Comparison of ENCODE assay signal across 8 cellular contexts in genomic region chr6:89082439-89082838, GRCh38. TPM values are rescaled to one million over a fixed set of nuclear protein-coding genes. Genes with fewer than 3 reads are reported as not detected.
A peak's percentile ranks its signal among the peaks of the same experiment; 100 is the strongest.
DNase-seq lines count a peak whose midpoint lies in the region; ATAC-seq and TF ChIP-seq lines count a peak whose summit lies in the region.

No MANE protein-coding gene starts in this region.

- peaks cover 19% of the 10 kb centered on the region; the same call in 1 of the 2 replicates for H3K36me3 ChIP-seq in SJCRH30
- peaks cover 0 to 3% of the 10 kb centered on the region in 2 donors for H3K36me3 ChIP-seq in esophagus (ENCODE audit: control insufficient read depth in 2 of 2, insufficient read depth in 2 of 2, low read length in 1 of 2)

- DNase-seq in activated CD4-positive, alpha-beta T cell treated with anti-CD3 and anti-CD28 coated beads, Interleukin-2, amount 10 ng/mL, durations not matched to agents 24 days and 14 days, result peak; percentile 77
- DNase-seq in activated CD4-positive, alpha-beta T cell treated with anti-CD3 and anti-CD28 coated beads for 4 hours, result no peak
- DNase-seq in SJCRH30 (peak in 1 of 2 experiments; percentile 31), osteocyte (ENCODE audit: extremely low spot score, unreplicated experiment) (no peak), GM03348 (ENCODE audit: low spot score) (no peak), UCSD-AML1 (lab: John Stamatoyannopoulos, UW; ENCODE audit: unreplicated experiment) (no peak)

- H3K27me3 ChIP-seq in SJCRH30, result no peaks in the 10 kb centered on the region
- no peaks in the 10 kb centered on the region for H3K27me3 ChIP-seq in esophagus (ENCODE audit: control insufficient read depth in 1 of 2, insufficient read depth in 2 of 2, low read length in 2 of 2)

- H3K4me3 Mint-ChIP-seq in activated CD4-positive, alpha-beta T cell treated with anti-CD3 and anti-CD28 coated beads, Interleukin-2, amount 10 ng/mL, durations not matched to agents 24 days and 14 days, result peak overlapping the region; percentile 89
- H3K4me3 Mint-ChIP-seq in osteocyte (ENCODE audit: unreplicated experiment), result peak overlapping the region; percentile 91

- H3K27ac ChIP-seq in SJCRH30 (peak overlapping the region; percentile 81; the same call in 1 of the 2 replicates), esophagus (ENCODE audit: low read depth in 2 of 2, low read length in 1 of 2) (peak overlapping the region; percentile 50 to 54)

- no peak for ATAC-seq in GM21367 (IDR thresholded peaks at IDR 0.05; ENCODE audit: unreplicated experiment)

- H3K36me3 Mint-ChIP-seq in activated CD4-positive, alpha-beta T cell treated with anti-CD3 and anti-CD28 coated beads, Interleukin-2, amount 10 ng/mL, durations not matched to agents 24 days and 14 days (ENCODE audit: low read depth), result peaks cover 41% of the 10 kb centered on the region
- H3K36me3 Mint-ChIP-seq in osteocyte (ENCODE audit: unreplicated experiment), result peaks cover 37% of the 10 kb centered on the region

- H3K27ac Mint-ChIP-seq in activated CD4-positive, alpha-beta T cell treated with anti-CD3 and anti-CD28 coated beads, Interleukin-2, amount 10 ng/mL, durations not matched to agents 24 days and 14 days, result peak overlapping the region; percentile 92
- peak overlapping the region; percentile 91 for H3K27ac Mint-ChIP-seq in osteocyte (ENCODE audit: unreplicated experiment)

- intact Hi-C loops in activated CD4-positive, alpha-beta T cell treated with anti-CD3 and anti-CD28 coated beads, Interleukin-2, amount 10 ng/mL, durations not matched to agents 24 days and 14 days (cut with micrococcal nuclease), result loop anchor here (2.0 to 10.0 kb wide), 4 partner anchors 34 to 1928 kb away; partner anchors contain the start of genes CASP8AP2, MAP3K7 and ZNF292

- WGBS in esophagus, 2 donors, result 0% methylated on average over 11 of the region's 11 CpGs

- H3K4me1 Mint-ChIP-seq in activated CD4-positive, alpha-beta T cell treated with anti-CD3 and anti-CD28 coated beads, Interleukin-2, amount 10 ng/mL, durations not matched to agents 24 days and 14 days, result peaks cover 27% of the 10 kb centered on the region
- peaks cover 45% of the 10 kb centered on the region for H3K4me1 Mint-ChIP-seq in osteocyte (ENCODE audit: unreplicated experiment)

- no peak for TF ChIP-seq CTCF in osteocyte (IDR thresholded peaks at IDR 0.05)

- no peaks in the 10 kb centered on the region for H3K27me3 Mint-ChIP-seq in activated CD4-positive, alpha-beta T cell treated with anti-CD3 and anti-CD28 coated beads, Interleukin-2, amount 10 ng/mL, durations not matched to agents 24 days and 14 days
- no peaks in the 10 kb centered on the region for H3K27me3 Mint-ChIP-seq in osteocyte (ENCODE audit: unreplicated experiment)

- H3K4me1 ChIP-seq in SJCRH30, result peaks cover 5% of the 10 kb centered on the region; the same call in 1 of the 2 replicates
- H3K4me1 ChIP-seq in esophagus (ENCODE audit: control insufficient read depth in 2 of 2, insufficient read depth in 2 of 2, low read length in 1 of 2), result peaks cover 0 to 2% of the 10 kb centered on the region in 2 donors

- peaks cover under 1% of the 10 kb centered on the region for H3K9me3 Mint-ChIP-seq in activated CD4-positive, alpha-beta T cell treated with anti-CD3 and anti-CD28 coated beads, Interleukin-2, amount 10 ng/mL, durations not matched to agents 24 days and 14 days
- no peaks in the 10 kb centered on the region for H3K9me3 Mint-ChIP-seq in osteocyte (ENCODE audit: unreplicated experiment)

- H3K4me3 ChIP-seq in SJCRH30 (peak overlapping the region; percentile 77), esophagus (ENCODE audit: low read depth in 1 of 2, low read length in 2 of 2) (peak overlapping the region; percentile 36 to 99)

- H3K9me3 ChIP-seq in SJCRH30 (replicated peaks) (no peaks in the 10 kb centered on the region), esophagus (ENCODE audit: control insufficient read depth in 2 of 2, insufficient read depth in 1 of 2, low read depth in 1 of 2, low read length in 1 of 2) (no peaks in the 10 kb centered on the region)

RNA-seq across cellular contexts. Expression of gene PNRC1, which starts 1.9 kb away (rescaled TPM):
- 48.3 and 51.2 TPM in 2 replicates for total RNA-seq in activated CD4-positive, alpha-beta T cell treated with anti-CD3 and anti-CD28 coated beads, Interleukin-2, amount 10 ng/mL, durations not matched to agents 24 days and 14 days
- 51.8 and 54.8 TPM in 2 replicates for total RNA-seq in SJCRH30 (2014; rRNA removed; shearing (Covaris generic))
- polyA plus RNA-seq in esophagus, result 10 to 100 TPM; 29.9 to 30.3 TPM
- 157 and 160 TPM in 2 replicates for total RNA-seq in osteocyte

RNA-seq across cellular contexts. Expression of gene SRSF12, which starts 35.4 kb away (rescaled TPM):
- total RNA-seq in activated CD4-positive, alpha-beta T cell treated with anti-CD3 and anti-CD28 coated beads, Interleukin-2, amount 10 ng/mL, durations not matched to agents 24 days and 14 days, result 0.05 TPM in 1 of 2 replicates, not detected in the other
- 8.3 and 10.0 TPM in 2 replicates for total RNA-seq in SJCRH30 (2014; rRNA removed; shearing (Covaris generic))
- polyA plus RNA-seq in esophagus, result under 1 TPM; 0.31 to 0.41 TPM
- 3.7 TPM in 2 replicates for total RNA-seq in osteocyte
